In genomic region chr3:73523661-73524060, GRCh38 we compare ENCODE assay signal across 17 cellular contexts.
DNase-seq lines count a peak whose midpoint lies in the region; ATAC-seq and TF ChIP-seq lines count a peak whose summit lies in the region.
"Had no signal": no experiment of that assay in that cellular context is flagged by ENCODE, and none has a peak within 500 bp of the region (broad histone marks: within the 10 kb centered on the region; RNA-seq: fewer than 3 reads in every experiment).

No MANE protein-coding gene starts in this region.

- ATAC-seq in GM21529 (IDR thresholded peaks at IDR 0.05; ENCODE audit: unreplicated experiment): no peak
- no peak for ATAC-seq in GM18861 (IDR thresholded peaks at IDR 0.05; ENCODE audit: unreplicated experiment)

- H3K27ac Mint-ChIP-seq in nephron: peak overlapping the region; percentile 44 to 91 (median 75)
- no peak overlapping the region for H3K27ac Mint-ChIP-seq in activated naive CD8-positive, alpha-beta T cell treated with anti-CD3 and anti-CD28 coated beads for 36 hours
- H3K27ac Mint-ChIP-seq: H9 had no signal

- H3K4me1 Mint-ChIP-seq in nephron: peaks cover 69% of the 10 kb centered on the region
- no peaks in the 10 kb centered on the region for H3K4me1 Mint-ChIP-seq in activated naive CD8-positive, alpha-beta T cell treated with anti-CD3 and anti-CD28 coated beads for 36 hours

- intact Hi-C loops in tibial artery (cut with DNase I; ENCODE audit: low total_unique reads): loop anchor here (5.0 kb wide), 1 partner anchor 94 kb away; no protein-coding TSS in a partner anchor

- peaks cover 10% of the 10 kb centered on the region for H3K36me3 Mint-ChIP-seq in nephron (ENCODE audit: low read depth)
- no peaks in the 10 kb centered on the region for H3K36me3 Mint-ChIP-seq in activated naive CD8-positive, alpha-beta T cell treated with anti-CD3 and anti-CD28 coated beads for 36 hours

- H3K36me3 ChIP-seq in tibial artery: no peaks in the 10 kb centered on the region

- H3K27me3 ChIP-seq in tibial artery: no peaks in the 10 kb centered on the region

- H3K27ac ChIP-seq in VCaP (peak overlapping the region; percentile 94; the same call in 1 of the 2 replicates), tibial artery (peak overlapping the region; percentile 78 to 93)
- H3K27ac ChIP-seq: C4-2B had no signal

- H3K9me3 ChIP-seq in tibial artery: no peaks in the 10 kb centered on the region

- TF ChIP-seq CTCF in VCaP (conservative IDR thresholded peaks at IDR 0.05) (no peak), fibroblast of the aortic adventitia (IDR thresholded peaks at IDR 0.05; ENCODE audit: insufficient read depth, low read length) (no peak), nephron (IDR thresholded peaks at IDR 0.05; ENCODE audit: unreplicated experiment in 3 of 3) (no peak), tibial artery (IDR thresholded peaks at IDR 0.05) (no peak)

- H3K4me3 Mint-ChIP-seq in nephron: no peak overlapping the region
- no peak overlapping the region for H3K4me3 Mint-ChIP-seq in activated naive CD8-positive, alpha-beta T cell treated with anti-CD3 and anti-CD28 coated beads for 36 hours
- H3K4me3 Mint-ChIP-seq: H9 had no signal

- H3K4me3 ChIP-seq in fibroblast of the aortic adventitia (ENCODE audit: low read depth, low read length) (no peak overlapping the region), tibial artery (peak overlapping the region; percentile 13 to 16)

- peaks cover 0 to 82% (median 27%) of the 10 kb centered on the region in 4 donors for H3K4me1 ChIP-seq in tibial artery

- DNase-seq in fibroblast of the aortic adventitia (ENCODE audit: low read depth) (peak; percentile 37), tibial artery (no peak)
- no peak for DNase-seq in activated naive CD8-positive, alpha-beta T cell treated with anti-CD3 and anti-CD28 coated beads for 36 hours
- DNase-seq: DMS153, H9, IMR-90, Kasumi-1, MM.1S, NCI-H1092 treated with DMSO at 0.1 percent for 48 hours, NCI-H1694, NCI-H2227 treated with DMSO at 0.1 percent for 48 hours, NCI-H524 had no signal

- H3K27me3 Mint-ChIP-seq in nephron (ENCODE audit: low read depth): no peaks in the 10 kb centered on the region
- peaks cover 12% of the 10 kb centered on the region for H3K27me3 Mint-ChIP-seq in activated naive CD8-positive, alpha-beta T cell treated with anti-CD3 and anti-CD28 coated beads for 36 hours

- no peaks in the 10 kb centered on the region for H3K9me3 Mint-ChIP-seq in nephron
- H3K9me3 Mint-ChIP-seq in activated naive CD8-positive, alpha-beta T cell treated with anti-CD3 and anti-CD28 coated beads for 36 hours: no peaks in the 10 kb centered on the region
